Comparison of ENCODE assay signal across 8 cellular contexts in the genomic region with DNA sequence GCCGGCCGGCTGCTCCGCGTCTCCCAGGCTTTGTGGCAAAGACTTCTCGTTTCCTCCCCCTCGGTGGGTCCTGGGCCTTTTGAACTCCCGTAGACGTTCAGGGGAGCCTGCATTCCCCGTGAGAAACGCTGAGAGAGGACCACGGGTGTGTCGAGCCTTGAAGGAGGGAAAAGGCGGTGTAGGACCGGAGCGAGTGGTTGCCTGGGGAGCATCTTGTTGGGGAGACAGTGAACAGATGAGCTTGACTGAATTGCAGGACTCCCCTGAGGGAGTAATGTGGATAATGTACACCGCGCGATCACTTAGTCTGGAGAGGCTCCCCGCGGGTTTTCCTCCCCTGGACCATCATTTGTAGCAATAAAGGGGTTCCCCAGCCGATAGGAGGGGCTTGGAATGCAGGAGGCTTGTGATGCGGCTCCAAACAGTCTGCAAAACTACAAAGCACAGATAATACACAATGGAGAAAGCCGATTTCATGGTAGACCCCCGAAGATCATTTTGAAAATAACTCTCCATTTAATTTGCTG. TPM values are rescaled to one million over a fixed set of nuclear protein-coding genes. Genes with fewer than 3 reads are reported as not detected.
A peak's percentile ranks its signal among the peaks of the same experiment; 100 is the strongest.
DNase-seq lines count a peak whose midpoint lies in the region; ATAC-seq and TF ChIP-seq lines count a peak whose summit lies in the region.

No MANE protein-coding gene starts in this region.

- intact Hi-C loops in mucosa of descending colon (cut with DNase I, micrococcal nuclease): no loop called here

- no peaks in the 10 kb centered on the region for H3K36me3 ChIP-seq in KOPT-K1 (ENCODE audit: insufficient read depth, low read length)
- no peaks in the 10 kb centered on the region for H3K36me3 ChIP-seq in mucosa of descending colon (ENCODE audit: low read depth)

- TF ChIP-seq CTCF in chondrocyte (IDR thresholded peaks at IDR 0.05) (peak; percentile 19), mucosa of descending colon (IDR thresholded peaks at IDR 0.05) (no peak)

- DNase-seq in DMS114 treated with DMSO at 0.1 percent for 48 hours (lab: John Stamatoyannopoulos, UW; ENCODE audit: unreplicated experiment): peak; percentile 56
- no peak for DNase-seq in chondrocyte (ENCODE audit: low spot score)
- DNase-seq in mucosa of descending colon: no peak
- DNase-seq in SIG-M5 (lab: John Stamatoyannopoulos, UW): no peak
- DNase-seq in activated CD4-positive, alpha-beta T cell treated with anti-CD3 and anti-CD28 coated beads, Interleukin-2, amount 50 U/mL, for 48 hours: no peak
- DNase-seq in mesenteric fat pad (ENCODE audit: low spot score): no peak

- H3K4me1 ChIP-seq in mucosa of descending colon (ENCODE audit: low read depth): peaks cover 7% of the 10 kb centered on the region

- H3K36me3 Mint-ChIP-seq in chondrocyte (ENCODE audit: low read depth): no peaks in the 10 kb centered on the region

- H3K4me3 ChIP-seq in mucosa of descending colon: peak overlapping the region; percentile 41

- H3K9me3 Mint-ChIP-seq in chondrocyte (ENCODE audit: low read depth): no peaks in the 10 kb centered on the region

- peak overlapping the region; percentile 93 for H3K4me3 Mint-ChIP-seq in chondrocyte (ENCODE audit: unreplicated experiment)

- no peaks in the 10 kb centered on the region for H3K9me3 ChIP-seq in KOPT-K1 (ENCODE audit: insufficient read depth, low read length, poor library complexity, severe bottlenecking)
- H3K9me3 ChIP-seq in mucosa of descending colon: no peaks in the 10 kb centered on the region

- H3K27me3 Mint-ChIP-seq in chondrocyte (ENCODE audit: low read depth): peaks cover 19% of the 10 kb centered on the region

- peaks cover 30% of the 10 kb centered on the region for H3K4me1 Mint-ChIP-seq in chondrocyte (ENCODE audit: low read depth)

- H3K27ac Mint-ChIP-seq in chondrocyte (ENCODE audit: unreplicated experiment): peak overlapping the region; percentile 86

- H3K27ac ChIP-seq in KOPT-K1 (ENCODE audit: low read depth, low read length, poor library complexity, severe bottlenecking): peak overlapping the region; percentile 83

- ATAC-seq in GM21390 (IDR thresholded peaks at IDR 0.05; ENCODE audit: unreplicated experiment) (peak; percentile 9), mucosa of descending colon (peak; percentile 1)

RNA-seq across cellular contexts. Expression of a gene that starts 0.8 kb away (rescaled TPM):
- 20.0 to 21.4 TPM (median 20.3 TPM) in 3 replicates for total RNA-seq in chondrocyte
- 10 to 100 TPM; 18.3 to 26.6 (median 21.5) TPM for total RNA-seq in mucosa of descending colon
- total RNA-seq in mesenteric fat pad: 12.2 TPM
